ENCODE assay signal across 8 cellular contexts in the genomic region with DNA sequence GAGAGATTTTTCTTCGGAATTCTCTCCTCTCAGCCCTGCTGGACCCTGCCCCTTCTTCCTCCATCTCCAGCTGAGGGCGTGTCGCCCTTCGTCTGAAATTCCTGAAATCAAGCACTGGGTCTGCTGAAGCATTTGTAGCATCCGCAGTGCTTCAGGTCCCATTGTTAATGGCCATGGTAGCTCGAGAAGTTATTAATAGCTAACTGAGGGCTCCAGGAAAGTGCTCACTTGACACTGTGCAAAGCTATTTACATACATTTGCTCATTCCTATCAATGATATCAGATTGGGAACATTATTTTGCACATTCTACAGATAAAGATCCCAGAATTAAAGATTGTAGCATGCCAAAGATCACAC. TPM values are rescaled to one million over a fixed set of nuclear protein-coding genes. Genes with fewer than 3 reads are reported as not detected.
DNase-seq lines count a peak whose midpoint lies in the region; ATAC-seq, FAIRE-seq and TF ChIP-seq lines count a peak whose summit lies in the region.

No MANE protein-coding gene starts in this region.

- H3K4me1 Mint-ChIP-seq in dendritic cell treated with granulocyte-macrophage colony-stimulating factor and Interleukin-4, amounts not matched to agents 40 ng/mL and 50 ng/mL, for 4 days (ENCODE audit: low read depth) = peaks cover 25% of the 10 kb centered on the region

- DNase-seq in AG04449 (ENCODE audit: low read depth, low spot score) (no peak), NAMALWA (ENCODE audit: low spot score) (peak; percentile 30), GM12892 (ENCODE audit: insufficient read length) (no peak), NCI-H524 treated with DMSO at 0.1 percent for 48 hours (lab: John Stamatoyannopoulos, UW) (no peak)

- no peaks in the 10 kb centered on the region for H3K27me3 Mint-ChIP-seq in dendritic cell treated with granulocyte-macrophage colony-stimulating factor and Interleukin-4, amounts not matched to agents 40 ng/mL and 50 ng/mL, for 4 days

- no peaks in the 10 kb centered on the region for H3K27me3 ChIP-seq in mucosa of stomach (ENCODE audit: control insufficient read depth, insufficient read depth, low read length)

- POLR2A ChIA-PET in AG04449 (lab: Yijun Ruan, JAX) = interaction anchor here (0.6 to 1.4 kb wide), 6 partner anchors 14 to 134 kb away, joined by 3 to 7 read pairs (median 4); partner anchors contain the start of genes DNAJC9 and P4HA1

- TF ChIP-seq POLR2A in GM12892 (IDR thresholded peaks at IDR 0.05; ENCODE audit: low read depth, low read length) = no peak

- peaks cover 35% of the 10 kb centered on the region for H3K36me3 Mint-ChIP-seq in dendritic cell treated with granulocyte-macrophage colony-stimulating factor and Interleukin-4, amounts not matched to agents 40 ng/mL and 50 ng/mL, for 4 days (ENCODE audit: low read depth)

- peak overlapping the region; percentile 99 for H3K4me3 Mint-ChIP-seq in dendritic cell treated with granulocyte-macrophage colony-stimulating factor and Interleukin-4, amounts not matched to agents 40 ng/mL and 50 ng/mL, for 4 days

- H3K36me3 ChIP-seq in mucosa of stomach (ENCODE audit: control insufficient read depth, insufficient read depth, low read length) = no peaks in the 10 kb centered on the region

- TF ChIP-seq CTCF in AG04449 (IDR thresholded peaks at IDR 0.05; ENCODE audit: insufficient read depth, low read length, missing control alignments) = no peak

- ATAC-seq in GM19043 (IDR thresholded peaks at IDR 0.05; ENCODE audit: low read depth, unreplicated experiment) = peak; percentile 16
- ATAC-seq in GM18873 (IDR thresholded peaks at IDR 0.05; ENCODE audit: low FRiP score, unreplicated experiment) = no peak

- H3K4me1 ChIP-seq in mucosa of stomach (ENCODE audit: control insufficient read depth, insufficient read depth, low read length) = peaks cover 9% of the 10 kb centered on the region

- no peaks in the 10 kb centered on the region for H3K9me3 ChIP-seq in mucosa of stomach (ENCODE audit: control insufficient read depth, low read length)

- intact Hi-C loops in dendritic cell treated with granulocyte-macrophage colony-stimulating factor and Interleukin-4, amounts not matched to agents 40 ng/mL and 50 ng/mL, for 4 days (cut with micrococcal nuclease) = loop anchor here (5.0 kb wide), 1 partner anchor 71 kb away; the partner anchor contains the start of gene P4HA1

- no peaks in the 10 kb centered on the region for H3K9me3 Mint-ChIP-seq in dendritic cell treated with granulocyte-macrophage colony-stimulating factor and Interleukin-4, amounts not matched to agents 40 ng/mL and 50 ng/mL, for 4 days

- no peak for FAIRE-seq in GM12892 (lab: Jason Lieb, UNC)

- H3K9ac ChIP-seq in mucosa of stomach (ENCODE audit: low read length) = peak overlapping the region; percentile 100

- CTCF ChIA-PET in AG04449 (lab: Yijun Ruan, JAX) = interaction anchor here (2.0 to 5.2 kb wide), 2 partner anchors 11 to 73 kb away, joined by 6 to 58 read pairs; no protein-coding TSS in a partner anchor

- H3K27ac Mint-ChIP-seq in dendritic cell treated with granulocyte-macrophage colony-stimulating factor and Interleukin-4, amounts not matched to agents 40 ng/mL and 50 ng/mL, for 4 days = peak overlapping the region; percentile 97

- peak overlapping the region; percentile 88 for H3K4me3 ChIP-seq in AG04449 (ENCODE audit: low read depth, low read length)
- H3K4me3 ChIP-seq in mucosa of stomach (ENCODE audit: low read length) = peak overlapping the region; percentile 100

RNA-seq across cellular contexts. Expression of gene FAM149B1, which starts 0.5 kb away (rescaled TPM):
- 14.1 TPM for polyA plus RNA-seq in GM12892 (2012; ENCODE audit: missing spikeins)

RNA-seq across cellular contexts. Expression of gene ECD, which starts 0.7 kb away (rescaled TPM):
- 31.3 TPM for polyA plus RNA-seq in GM12892 (2012; ENCODE audit: missing spikeins)

RNA-seq across cellular contexts. Expression of gene NUDT13, which starts 58.2 kb away (rescaled TPM):
- polyA plus RNA-seq in GM12892 (2012; ENCODE audit: missing spikeins) = 4.9 TPM
